Comparison of ENCODE assay signal across 1 cellular context in genomic region chr5:140564196-140565023, GRCh38.
TF ChIP-seq lines count a peak whose summit lies in the region.

Gene APBB3 (minus strand): TSS chr5:140564598. CDS start chr5:140564245, 353 bp downstream.
A gene with protein sequence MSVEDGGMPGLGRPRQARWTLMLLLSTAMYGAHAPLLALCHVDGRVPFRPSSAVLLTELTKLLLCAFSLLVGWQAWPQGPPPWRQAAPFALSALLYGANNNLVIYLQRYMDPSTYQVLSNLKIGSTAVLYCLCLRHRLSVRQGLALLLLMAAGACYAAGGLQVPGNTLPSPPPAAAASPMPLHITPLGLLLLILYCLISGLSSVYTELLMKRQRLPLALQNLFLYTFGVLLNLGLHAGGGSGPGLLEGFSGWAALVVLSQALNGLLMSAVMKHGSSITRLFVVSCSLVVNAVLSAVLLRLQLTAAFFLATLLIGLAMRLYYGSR (plus strand): TSS chr5:140564828. CDS start chr5:140567170, 2,342 bp downstream.

TF ChIP-seq in K562, 482 proteins besides CTCF, POLR2A, EP300 and RAD21 (continued from another document and continues in another):
- TF ChIP-seq, protein P1, sequence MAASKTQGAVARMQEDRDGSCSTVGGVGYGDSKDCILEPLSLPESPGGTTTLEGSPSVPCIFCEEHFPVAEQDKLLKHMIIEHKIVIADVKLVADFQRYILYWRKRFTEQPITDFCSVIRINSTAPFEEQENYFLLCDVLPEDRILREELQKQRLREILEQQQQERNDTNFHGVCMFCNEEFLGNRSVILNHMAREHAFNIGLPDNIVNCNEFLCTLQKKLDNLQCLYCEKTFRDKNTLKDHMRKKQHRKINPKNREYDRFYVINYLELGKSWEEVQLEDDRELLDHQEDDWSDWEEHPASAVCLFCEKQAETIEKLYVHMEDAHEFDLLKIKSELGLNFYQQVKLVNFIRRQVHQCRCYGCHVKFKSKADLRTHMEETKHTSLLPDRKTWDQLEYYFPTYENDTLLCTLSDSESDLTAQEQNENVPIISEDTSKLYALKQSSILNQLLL (CRISPR knock-in tag; IDR thresholded peaks at IDR 0.05; ENCODE audit: borderline replicate concordance): no peak
- TF ChIP-seq, protein P2, sequence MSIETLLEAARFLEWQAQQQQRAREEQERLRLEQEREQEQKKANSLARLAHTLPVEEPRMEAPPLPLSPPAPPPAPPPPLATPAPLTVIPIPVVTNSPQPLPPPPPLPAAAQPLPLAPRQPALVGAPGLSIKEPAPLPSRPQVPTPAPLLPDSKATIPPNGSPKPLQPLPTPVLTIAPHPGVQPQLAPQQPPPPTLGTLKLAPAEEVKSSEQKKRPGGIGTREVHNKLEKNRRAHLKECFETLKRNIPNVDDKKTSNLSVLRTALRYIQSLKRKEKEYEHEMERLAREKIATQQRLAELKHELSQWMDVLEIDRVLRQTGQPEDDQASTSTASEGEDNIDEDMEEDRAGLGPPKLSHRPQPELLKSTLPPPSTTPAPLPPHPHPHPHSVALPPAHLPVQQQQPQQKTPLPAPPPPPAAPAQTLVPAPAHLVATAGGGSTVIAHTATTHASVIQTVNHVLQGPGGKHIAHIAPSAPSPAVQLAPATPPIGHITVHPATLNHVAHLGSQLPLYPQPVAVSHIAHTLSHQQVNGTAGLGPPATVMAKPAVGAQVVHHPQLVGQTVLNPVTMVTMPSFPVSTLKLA (conservative IDR thresholded peaks at IDR 0.05): peak; percentile 96 to 98
- TF ChIP-seq, protein P3, sequence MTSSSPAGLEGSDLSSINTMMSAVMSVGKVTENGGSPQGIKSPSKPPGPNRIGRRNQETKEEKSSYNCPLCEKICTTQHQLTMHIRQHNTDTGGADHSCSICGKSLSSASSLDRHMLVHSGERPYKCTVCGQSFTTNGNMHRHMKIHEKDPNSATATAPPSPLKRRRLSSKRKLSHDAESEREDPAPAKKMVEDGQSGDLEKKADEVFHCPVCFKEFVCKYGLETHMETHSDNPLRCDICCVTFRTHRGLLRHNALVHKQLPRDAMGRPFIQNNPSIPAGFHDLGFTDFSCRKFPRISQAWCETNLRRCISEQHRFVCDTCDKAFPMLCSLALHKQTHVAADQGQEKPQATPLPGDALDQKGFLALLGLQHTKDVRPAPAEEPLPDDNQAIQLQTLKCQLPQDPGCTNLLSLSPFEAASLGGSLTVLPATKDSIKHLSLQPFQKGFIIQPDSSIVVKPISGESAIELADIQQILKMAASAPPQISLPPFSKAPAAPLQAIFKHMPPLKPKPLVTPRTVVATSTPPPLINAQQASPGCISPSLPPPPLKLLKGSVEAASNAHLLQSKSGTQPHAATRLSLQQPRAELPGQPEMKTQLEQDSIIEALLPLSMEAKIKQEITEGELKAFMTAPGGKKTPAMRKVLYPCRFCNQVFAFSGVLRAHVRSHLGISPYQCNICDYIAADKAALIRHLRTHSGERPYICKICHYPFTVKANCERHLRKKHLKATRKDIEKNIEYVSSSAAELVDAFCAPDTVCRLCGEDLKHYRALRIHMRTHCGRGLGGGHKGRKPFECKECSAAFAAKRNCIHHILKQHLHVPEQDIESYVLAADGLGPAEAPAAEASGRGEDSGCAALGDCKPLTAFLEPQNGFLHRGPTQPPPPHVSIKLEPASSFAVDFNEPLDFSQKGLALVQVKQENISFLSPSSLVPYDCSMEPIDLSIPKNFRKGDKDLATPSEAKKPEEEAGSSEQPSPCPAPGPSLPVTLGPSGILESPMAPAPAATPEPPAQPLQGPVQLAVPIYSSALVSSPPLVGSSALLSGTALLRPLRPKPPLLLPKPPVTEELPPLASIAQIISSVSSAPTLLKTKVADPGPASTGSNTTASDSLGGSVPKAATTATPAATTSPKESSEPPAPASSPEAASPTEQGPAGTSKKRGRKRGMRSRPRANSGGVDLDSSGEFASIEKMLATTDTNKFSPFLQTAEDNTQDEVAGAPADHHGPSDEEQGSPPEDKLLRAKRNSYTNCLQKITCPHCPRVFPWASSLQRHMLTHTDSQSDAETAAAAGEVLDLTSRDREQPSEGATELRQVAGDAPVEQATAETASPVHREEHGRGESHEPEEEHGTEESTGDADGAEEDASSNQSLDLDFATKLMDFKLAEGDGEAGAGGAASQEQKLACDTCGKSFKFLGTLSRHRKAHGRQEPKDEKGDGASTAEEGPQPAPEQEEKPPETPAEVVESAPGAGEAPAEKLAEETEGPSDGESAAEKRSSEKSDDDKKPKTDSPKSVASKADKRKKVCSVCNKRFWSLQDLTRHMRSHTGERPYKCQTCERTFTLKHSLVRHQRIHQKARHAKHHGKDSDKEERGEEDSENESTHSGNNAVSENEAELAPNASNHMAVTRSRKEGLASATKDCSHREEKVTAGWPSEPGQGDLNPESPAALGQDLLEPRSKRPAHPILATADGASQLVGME (CRISPR knock-in tag; IDR thresholded peaks at IDR 0.05): no peak
- no peak for TF ChIP-seq ZNF699 (CRISPR knock-in tag; IDR thresholded peaks at IDR 0.05; ENCODE audit: insufficient replicate concordance)
- TF ChIP-seq, protein P4, sequence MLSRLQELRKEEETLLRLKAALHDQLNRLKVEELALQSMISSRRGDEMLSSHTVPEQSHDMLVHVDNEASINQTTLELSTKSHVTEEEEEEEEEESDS (CRISPR knock-in tag; IDR thresholded peaks at IDR 0.05): no peak
- TF ChIP-seq, protein P5, sequence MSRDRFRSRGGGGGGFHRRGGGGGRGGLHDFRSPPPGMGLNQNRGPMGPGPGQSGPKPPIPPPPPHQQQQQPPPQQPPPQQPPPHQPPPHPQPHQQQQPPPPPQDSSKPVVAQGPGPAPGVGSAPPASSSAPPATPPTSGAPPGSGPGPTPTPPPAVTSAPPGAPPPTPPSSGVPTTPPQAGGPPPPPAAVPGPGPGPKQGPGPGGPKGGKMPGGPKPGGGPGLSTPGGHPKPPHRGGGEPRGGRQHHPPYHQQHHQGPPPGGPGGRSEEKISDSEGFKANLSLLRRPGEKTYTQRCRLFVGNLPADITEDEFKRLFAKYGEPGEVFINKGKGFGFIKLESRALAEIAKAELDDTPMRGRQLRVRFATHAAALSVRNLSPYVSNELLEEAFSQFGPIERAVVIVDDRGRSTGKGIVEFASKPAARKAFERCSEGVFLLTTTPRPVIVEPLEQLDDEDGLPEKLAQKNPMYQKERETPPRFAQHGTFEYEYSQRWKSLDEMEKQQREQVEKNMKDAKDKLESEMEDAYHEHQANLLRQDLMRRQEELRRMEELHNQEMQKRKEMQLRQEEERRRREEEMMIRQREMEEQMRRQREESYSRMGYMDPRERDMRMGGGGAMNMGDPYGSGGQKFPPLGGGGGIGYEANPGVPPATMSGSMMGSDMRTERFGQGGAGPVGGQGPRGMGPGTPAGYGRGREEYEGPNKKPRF (IDR thresholded peaks at IDR 0.05; ENCODE audit: low read depth, low read length): no peak
- TF ChIP-seq THRAP3 (IDR thresholded peaks at IDR 0.05; ENCODE audit: borderline replicate concordance): no peak
- no peak for TF ChIP-seq TCF15 (CRISPR knock-in tag; IDR thresholded peaks at IDR 0.05)
- TF ChIP-seq ESRRA (IDR thresholded peaks at IDR 0.05; ENCODE audit: borderline replicate concordance, low read depth): peak; percentile 70
- no peak for TF ChIP-seq SPI1 (IDR thresholded peaks at IDR 0.05; ENCODE audit: borderline replicate concordance, low read depth, low read length)
- TF ChIP-seq SMARCA5 (IDR thresholded peaks at IDR 0.05): no peak
- no peak for TF ChIP-seq STAT5B (CRISPR knock-in tag; IDR thresholded peaks at IDR 0.05)
- TF ChIP-seq GATAD2A (IDR thresholded peaks at IDR 0.05): peak; percentile 97
- TF ChIP-seq SP1 (CRISPR knock-in tag; IDR thresholded peaks at IDR 0.05): peak; percentile 96
- TF ChIP-seq HDAC2 (IDR thresholded peaks at IDR 0.05): peak; percentile 99
- peak; percentile 48; the same call in 1 of the 2 replicates for TF ChIP-seq CHD2 (IDR thresholded peaks at IDR 0.05; ENCODE audit: low read depth, low read length)
- peak in 1 of 2 experiments; percentile 61 for TF ChIP-seq AFF1 (IDR thresholded peaks at IDR 0.05; ENCODE audit: low read depth in 1 of 2, partially characterized antibody in 2 of 2)
- TF ChIP-seq ZSCAN29 (IDR thresholded peaks at IDR 0.05): no peak
- TF ChIP-seq IRF9 (tag; IDR thresholded peaks at IDR 0.05): no peak
- peak; percentile 99 for TF ChIP-seq SAFB (IDR thresholded peaks at IDR 0.05; ENCODE audit: borderline replicate concordance, low read depth, low read length)
- TF ChIP-seq SMARCA4 (IDR thresholded peaks at IDR 0.05): no peak; the same call in 1 of the 2 replicates
- peak; percentile 20; the same call in 1 of the 2 replicates for TF ChIP-seq CEBPB (tag; IDR thresholded peaks at IDR 0.05)
- peak; percentile 98 for TF ChIP-seq ETV1 (tag; conservative IDR thresholded peaks at IDR 0.05; ENCODE audit: low read depth)
- TF ChIP-seq ZNF24 (IDR thresholded peaks at IDR 0.05): no peak
- TF ChIP-seq SAFB2 (IDR thresholded peaks at IDR 0.05; ENCODE audit: borderline replicate concordance, low read depth, low read length, severe bottlenecking): no peak
- peak; percentile 90 for TF ChIP-seq KLF1 (tag; IDR thresholded peaks at IDR 0.05)
- TF ChIP-seq BRD9 (IDR thresholded peaks at IDR 0.05; ENCODE audit: low read depth, partially characterized antibody): no peak
- TF ChIP-seq DLX4 (CRISPR knock-in tag; IDR thresholded peaks at IDR 0.05): no peak
- no peak for TF ChIP-seq ZNF224 (CRISPR knock-in tag; IDR thresholded peaks at IDR 0.05)
- TF ChIP-seq PML (IDR thresholded peaks at IDR 0.05; ENCODE audit: low read length): peak; percentile 72; the same call in 1 of the 2 replicates
- peak; percentile 75 for TF ChIP-seq LEF1 (IDR thresholded peaks at IDR 0.05)
- no peak for TF ChIP-seq RBM39 (optimal IDR thresholded peaks at IDR 0.05; ENCODE audit: low read depth, low read length)
- no peak for TF ChIP-seq ZFPM2 (CRISPR knock-in tag; IDR thresholded peaks at IDR 0.05)
- no peak for TF ChIP-seq PTRF (tag; IDR thresholded peaks at IDR 0.05)
- no peak for TF ChIP-seq ZNF561 (CRISPR knock-in tag; conservative IDR thresholded peaks at IDR 0.05)
- no peak for TF ChIP-seq ZNF551 (CRISPR knock-in tag; IDR thresholded peaks at IDR 0.05)
- TF ChIP-seq, protein P6, sequence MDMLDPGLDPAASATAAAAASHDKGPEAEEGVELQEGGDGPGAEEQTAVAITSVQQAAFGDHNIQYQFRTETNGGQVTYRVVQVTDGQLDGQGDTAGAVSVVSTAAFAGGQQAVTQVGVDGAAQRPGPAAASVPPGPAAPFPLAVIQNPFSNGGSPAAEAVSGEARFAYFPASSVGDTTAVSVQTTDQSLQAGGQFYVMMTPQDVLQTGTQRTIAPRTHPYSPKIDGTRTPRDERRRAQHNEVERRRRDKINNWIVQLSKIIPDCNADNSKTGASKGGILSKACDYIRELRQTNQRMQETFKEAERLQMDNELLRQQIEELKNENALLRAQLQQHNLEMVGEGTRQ (CRISPR knock-in tag; IDR thresholded peaks at IDR 0.05): peak; percentile 89
- peak; percentile 97 for TF ChIP-seq C11orf30 (IDR thresholded peaks at IDR 0.05; ENCODE audit: low read depth)
- no peak for TF ChIP-seq ZNF583 (CRISPR knock-in tag; IDR thresholded peaks at IDR 0.05)
